In genomic region chr19:51297406-51297805, GRCh38 we compare ENCODE assay signal across 31 cellular contexts. TPM values are rescaled to one million over a fixed set of nuclear protein-coding genes. Genes with fewer than 3 reads are reported as not detected.
"Had no signal": no experiment of that assay in that cellular context is flagged by ENCODE, and none has a peak within 500 bp of the region (broad histone marks: within the 10 kb centered on the region; RNA-seq: fewer than 3 reads in every experiment).

No MANE protein-coding gene starts in this region.

- H3K4me3 ChIP-seq: stomach, suprapubic skin, testis, thoracic aorta, thyroid gland, tibial artery, tibial nerve, transverse colon, upper lobe of left lung, upper lobe of right lung, uterus, vagina had no signal

- ATAC-seq: stimulated activated effector memory CD8-positive, alpha-beta T cell treated with anti-CD3 and anti-CD28 coated beads, Interleukin-12 subunit alpha, Interleukin-12 subunit beta, amount 100 ng/mL, for 72 hours; stimulated activated memory B cell treated with anti-CD40 and anti-IgM and Interleukin-4, amounts not matched to agents 10 μg/mL and 1 μg/mL and 100 μg/mL, for 72 hours; stimulated activated naive B cell treated with anti-CD40 and anti-IgM and Interleukin-4, amounts not matched to agents 10 μg/mL and 1 μg/mL and 100 μg/mL, for 72 hours; stimulated activated naive CD8-positive, alpha-beta T cell treated with anti-CD3 and anti-CD28 coated beads, Interleukin-15, amount 100 ng/mL, for 72 hours; stimulated activated naive CD8-positive, alpha-beta T cell treated with anti-CD3 and anti-CD28 coated beads, Interleukin-15, Interleukin-2, amounts not matched to agents 100 U/mL and 50 U/mL, for 24 hours; upper lobe of right lung had no signal

- H3K9me3 ChIP-seq: testis, thoracic aorta, thyroid gland, transverse colon, upper lobe of left lung, upper lobe of right lung, uterus, vagina had no signal

- H3K27ac ChIP-seq: stomach, suprapubic skin, testis, thoracic aorta, thyroid gland, tibial artery, tibial nerve, transverse colon, upper lobe of left lung, upper lobe of right lung, uterus, vagina had no signal

- FAIRE-seq: urothelium cell line had no signal

- H3K4me1 ChIP-seq: stomach, suprapubic skin, testis, thyroid gland, tibial artery, tibial nerve, transverse colon, upper lobe of left lung, upper lobe of right lung, uterus, vagina had no signal

- DNase-seq: stimulated activated CD4-positive, alpha-beta T cell treated with anti-CD3 and anti-CD28 coated beads, Interleukin-2, amount 100 ng/mL, for 48 hours; stimulated activated CD4-positive, alpha-beta T cell treated with anti-CD3 and anti-CD28 coated beads, Interleukin-4, amount 100 ng/mL, for 1 hour; stimulated activated CD4-positive, alpha-beta T cell treated with anti-CD3 and anti-CD28 coated beads, Interleukin-4, amount 100 ng/mL, for 24 hours; stimulated activated CD4-positive, alpha-beta T cell treated with anti-CD3 and anti-CD28 coated beads, Interleukin-4, amount 100 ng/mL, for 4 hours; stimulated activated CD8-positive, alpha-beta memory T cell treated with anti-CD3 and anti-CD28 coated beads, Interleukin-4, amount 100 ng/mL, for 48 hours; stimulated activated naive B cell treated with anti-CD40 and anti-IgM and Interleukin-4, amounts not matched to agents 10 μg/mL and 1 μg/mL and 100 μg/mL, for 72 hours; stimulated activated naive CD4-positive, alpha-beta T cell; stimulated activated naive CD4-positive, alpha-beta T cell treated with Interleukin-2 at 50 U/mL for 16 hours; stimulated activated naive CD8-positive, alpha-beta T cell treated with anti-CD3 and anti-CD28 coated beads, Interleukin-15, amount 100 ng/mL, for 72 hours; stimulated activated naive CD8-positive, alpha-beta T cell treated with anti-CD3 and anti-CD28 coated beads, Interleukin-15, Interleukin-2, amounts not matched to agents 100 U/mL and 50 U/mL, for 24 hours; stomach; substantia nigra; testis; thyroid gland; tibial artery; transverse colon; trophoblast cell; upper lobe of left lung; upper lobe of right lung; uterus had no signal

- H3K36me3 ChIP-seq: stomach, suprapubic skin, thoracic aorta, thyroid gland, tibial artery, tibial nerve, transverse colon, upper lobe of left lung, upper lobe of right lung, uterus, vagina had no signal

- H3K27me3 ChIP-seq: testis, thyroid gland, upper lobe of left lung, uterus, vagina had no signal

RNA-seq across cellular contexts. Expression of gene IGLON5, which starts 14.0 kb away (rescaled TPM):
- total RNA-seq: upper lobe of right lung, ureter, vagina had no signal

RNA-seq across cellular contexts. Expression of gene SIGLECL1, which starts 46.5 kb away (rescaled TPM):
- total RNA-seq: stomach, subcutaneous adipose tissue, suprapubic skin, temporal lobe, thoracic aorta, thyroid gland, tibial nerve, transverse colon, upper lobe of left lung, upper lobe of right lung, ureter, urinary bladder, vagina had no signal
- polyA plus RNA-seq: stomach, urinary bladder had no signal
